8 cellular contexts compared by ENCODE assay signal in the genomic region with DNA sequence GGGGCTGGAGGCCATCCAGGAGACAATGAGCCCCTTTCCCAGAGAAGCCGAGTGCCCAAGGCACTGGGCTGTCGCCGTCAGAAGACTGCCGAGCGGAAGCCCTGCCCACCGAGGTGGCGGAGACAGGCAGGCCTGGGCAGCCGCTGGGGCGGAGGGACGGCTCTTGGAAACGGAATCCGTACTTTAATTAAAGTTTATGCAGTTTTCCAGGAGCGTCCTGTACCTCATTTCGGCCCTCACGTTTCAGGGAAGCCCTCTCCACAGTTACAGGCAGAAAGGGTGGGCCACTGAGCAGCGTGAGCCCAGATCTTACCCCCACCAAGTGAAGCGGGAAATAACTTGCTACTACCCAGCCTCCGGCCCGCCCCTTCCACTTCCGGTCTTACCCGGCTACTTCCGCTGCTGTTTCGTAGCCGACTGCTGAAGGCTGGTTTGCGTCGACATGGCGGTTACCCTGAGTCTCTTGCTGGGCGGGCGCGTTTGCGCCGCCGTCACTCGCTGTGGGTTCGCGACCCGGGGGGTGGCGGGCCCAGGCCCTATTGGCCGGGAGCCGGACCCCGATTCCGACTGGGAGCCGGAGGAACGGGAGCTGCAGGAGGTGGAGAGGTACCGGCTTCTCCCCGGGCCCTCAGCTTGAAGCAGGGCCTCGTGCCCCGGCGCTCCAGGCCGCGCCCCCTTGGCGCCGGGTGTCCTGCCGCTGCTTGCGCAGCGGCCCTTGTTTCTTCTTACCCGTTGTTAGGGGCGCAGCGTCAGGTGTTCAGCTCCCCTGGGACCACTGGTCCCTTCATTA.
DNase-seq lines count a peak whose midpoint lies in the region; ATAC-seq lines count a peak whose summit lies in the region.

TSS of gene NGRN (plus strand) at position 402 of the 790 bp plus-strand sequence. CDS start at position 443, 41 bp downstream.

- H3K27me3 ChIP-seq in BLaER1 treated with 17β-estradiol and CSF1 and Interleukin-3, amounts not matched to agents 10 nM and 100 nM = no peaks in the 10 kb centered on the region
- H3K27me3 ChIP-seq in layer of hippocampus (ENCODE audit: control insufficient read depth, insufficient read depth, low read length) = no peaks in the 10 kb centered on the region

- peak within 1 kb of the TSS; percentile 84 to 99 (median 96) for H3K4me2 ChIP-seq in BLaER1 treated with 17β-estradiol and CSF1 and Interleukin-3, amounts not matched to agents 10 nM and 100 nM

- peaks cover 14 to 43% (median 39%) of the 10 kb centered on the region in 11 experiments; a peak in 20 of 22 replicates for H4K20me1 ChIP-seq in BLaER1 treated with 17β-estradiol and CSF1 and Interleukin-3, amounts not matched to agents 10 nM and 100 nM

- peaks cover 8 to 37% (median 36%) of the 10 kb centered on the region in 11 experiments for H3K36me3 ChIP-seq in BLaER1 treated with 17β-estradiol and CSF1 and Interleukin-3, amounts not matched to agents 10 nM and 100 nM

- peak within 1 kb of the TSS; percentile 86 to 97 (median 94) for H3K27ac ChIP-seq in BLaER1 treated with 17β-estradiol and CSF1 and Interleukin-3, amounts not matched to agents 10 nM and 100 nM
- peak within 1 kb of the TSS; percentile 90 for H3K27ac ChIP-seq in cingulate gyrus (ENCODE audit: low read depth, low read length)
- peak within 1 kb of the TSS; percentile 90 for H3K27ac ChIP-seq in layer of hippocampus (ENCODE audit: low read depth, low read length)

- peak; percentile 81 to 93 for DNase-seq in NCI-H526 (lab: John Stamatoyannopoulos, UW)
- peak; percentile 94 for DNase-seq in activated CD4-positive, alpha-beta T cell treated with anti-CD3 and anti-CD28 coated beads for 48 hours
- DNase-seq in stimulated activated CD4-positive, alpha-beta T cell treated with anti-CD3 and anti-CD28 coated beads, Interleukin-1b, Interleukin-23, amount 100 ng/mL, for 24 hours (ENCODE audit: low read depth in 4 of 4, low spot score in 1 of 4) = peak; percentile 78 to 93 (median 86)

- H3K4me3 ChIP-seq in BLaER1 treated with 17β-estradiol and CSF1 and Interleukin-3, amounts not matched to agents 10 nM and 100 nM = peak within 1 kb of the TSS; percentile 69 to 90 (median 77)

- H3K9ac ChIP-seq in BLaER1 treated with 17β-estradiol and CSF1 and Interleukin-3, amounts not matched to agents 10 nM and 100 nM = peak within 1 kb of the TSS; percentile 83 to 96 (median 93)

- peak; percentile 90 for ATAC-seq in GM19328 (IDR thresholded peaks at IDR 0.05; ENCODE audit: unreplicated experiment)
- ATAC-seq in HG03469 (IDR thresholded peaks at IDR 0.05; ENCODE audit: unreplicated experiment) = peak; percentile 84

- H3K4me1 ChIP-seq in BLaER1 treated with 17β-estradiol and CSF1 and Interleukin-3, amounts not matched to agents 10 nM and 100 nM = peaks cover 54 to 75% (median 61%) of the 10 kb centered on the region in 10 experiments

- H3K9me3 ChIP-seq in BLaER1 treated with 17β-estradiol and CSF1 and Interleukin-3, amounts not matched to agents 10 nM and 100 nM (replicated peaks in 1 of 11) = no peaks in the 10 kb centered on the region

Comparison
In these comparisons a context has a peak if more than half of its experiments do, and no peak if none do; other contexts are left out.
1. Peak in every context shown above with its lines: DNase-seq, ATAC-seq, H3K4me3 ChIP-seq and H3K27ac ChIP-seq.